Comparison of ENCODE assay signal across 1 cellular context in the genomic region with DNA sequence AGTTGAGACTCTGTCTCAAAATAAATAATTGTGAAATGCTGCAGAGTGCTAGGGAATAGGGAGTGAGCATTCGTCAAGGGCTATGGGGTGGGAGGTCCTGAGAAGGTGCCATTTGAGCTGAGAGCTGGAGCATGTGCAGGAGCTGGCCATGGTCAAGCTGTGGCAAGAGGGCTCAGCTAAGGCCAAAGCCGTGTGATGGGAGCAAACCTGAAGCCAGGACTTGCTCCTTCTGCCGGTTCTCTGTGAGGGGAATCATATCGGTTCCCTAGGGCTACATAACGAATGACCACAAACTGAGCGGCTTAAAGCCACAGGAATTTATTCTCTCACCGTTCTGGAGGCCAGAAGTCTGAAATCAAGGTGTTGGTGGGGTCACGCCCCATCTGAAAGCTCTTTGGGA.
TF ChIP-seq lines count a peak whose summit lies in the region.

No MANE protein-coding gene starts in this region.

TF ChIP-seq in HEK293, 187 proteins besides CTCF, POLR2A, EP300 and RAD21 (continued from another document):
- TF ChIP-seq, protein P1, sequence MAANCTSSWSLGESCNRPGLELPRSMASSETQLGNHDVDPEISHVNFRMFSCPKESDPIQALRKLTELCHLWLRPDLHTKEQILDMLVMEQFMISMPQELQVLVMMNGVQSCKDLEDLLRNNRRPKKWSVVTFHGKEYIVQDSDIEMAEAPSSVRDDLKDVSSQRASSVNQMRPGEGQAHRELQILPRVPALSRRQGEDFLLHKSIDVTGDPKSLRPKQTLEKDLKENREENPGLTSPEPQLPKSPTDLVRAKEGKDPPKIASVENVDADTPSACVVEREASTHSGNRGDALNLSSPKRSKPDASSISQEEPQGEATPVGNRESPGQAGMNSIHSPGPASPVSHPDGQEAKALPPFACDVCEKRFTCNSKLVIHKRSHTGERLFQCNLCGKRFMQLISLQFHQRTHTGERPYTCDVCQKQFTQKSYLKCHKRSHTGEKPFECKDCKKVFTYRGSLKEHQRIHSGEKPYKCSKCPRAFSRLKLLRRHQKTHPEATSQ (tag by site-specific recombination; IDR thresholded peaks at IDR 0.05), result no peak
- no peak for TF ChIP-seq ZEB2 (tag by site-specific recombination; IDR thresholded peaks at IDR 0.05)
- no peak for TF ChIP-seq ZNF19 (tag by site-specific recombination; IDR thresholded peaks at IDR 0.05; ENCODE audit: low read depth)
- TF ChIP-seq ZNF155 (tag by site-specific recombination; IDR thresholded peaks at IDR 0.05), result no peak
- TF ChIP-seq ZBTB1 (tag by site-specific recombination; IDR thresholded peaks at IDR 0.05), result no peak
